In the genomic region with DNA sequence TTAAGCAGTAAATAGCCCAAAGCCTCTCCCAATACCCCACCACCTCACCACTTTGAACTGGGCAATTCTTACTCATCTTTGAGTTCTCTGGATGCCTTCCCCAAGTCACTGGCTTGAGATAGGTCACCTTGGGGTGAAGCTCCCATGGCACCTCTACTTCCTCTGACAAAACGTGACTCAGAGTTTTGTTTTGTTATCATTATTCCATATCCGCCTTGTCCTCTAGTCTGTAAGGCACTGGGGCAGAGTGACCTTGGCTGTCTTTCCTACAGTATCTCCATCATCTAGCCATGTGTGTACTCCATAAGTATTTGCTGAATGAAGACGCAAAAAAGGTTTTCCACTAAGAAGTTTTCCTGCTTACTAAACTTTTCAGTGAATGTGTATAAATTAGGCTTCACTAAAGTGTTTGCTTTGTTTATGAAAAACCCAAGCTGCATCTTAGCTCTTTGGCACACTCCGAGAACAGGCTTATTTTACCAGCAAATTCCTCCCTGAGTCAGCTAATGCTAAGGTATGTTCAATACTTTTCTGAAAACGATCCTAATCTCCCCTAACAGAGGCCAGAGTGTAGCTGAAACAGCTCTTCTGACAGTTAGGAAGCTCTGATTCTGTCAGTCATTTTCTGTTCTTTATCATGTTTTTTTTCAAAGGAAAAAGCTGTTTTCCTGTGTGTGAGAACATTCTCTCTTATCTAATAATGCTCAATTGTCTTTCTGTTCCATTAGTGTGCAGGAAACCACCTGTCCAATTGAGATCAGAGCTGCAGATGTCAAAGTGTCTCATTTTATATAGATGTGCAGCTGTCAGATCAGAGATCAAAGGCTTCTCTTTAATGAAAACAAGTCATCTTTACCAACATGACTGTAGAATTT, we compare ENCODE assay signal across 1 cellular context.
TF ChIP-seq lines count a peak whose summit lies in the region.

No MANE protein-coding gene starts in this region.

TF ChIP-seq in SK-N-SH, 30 proteins besides CTCF, POLR2A, EP300 and RAD21 (continued from another document):
- TF ChIP-seq, protein P1, sequence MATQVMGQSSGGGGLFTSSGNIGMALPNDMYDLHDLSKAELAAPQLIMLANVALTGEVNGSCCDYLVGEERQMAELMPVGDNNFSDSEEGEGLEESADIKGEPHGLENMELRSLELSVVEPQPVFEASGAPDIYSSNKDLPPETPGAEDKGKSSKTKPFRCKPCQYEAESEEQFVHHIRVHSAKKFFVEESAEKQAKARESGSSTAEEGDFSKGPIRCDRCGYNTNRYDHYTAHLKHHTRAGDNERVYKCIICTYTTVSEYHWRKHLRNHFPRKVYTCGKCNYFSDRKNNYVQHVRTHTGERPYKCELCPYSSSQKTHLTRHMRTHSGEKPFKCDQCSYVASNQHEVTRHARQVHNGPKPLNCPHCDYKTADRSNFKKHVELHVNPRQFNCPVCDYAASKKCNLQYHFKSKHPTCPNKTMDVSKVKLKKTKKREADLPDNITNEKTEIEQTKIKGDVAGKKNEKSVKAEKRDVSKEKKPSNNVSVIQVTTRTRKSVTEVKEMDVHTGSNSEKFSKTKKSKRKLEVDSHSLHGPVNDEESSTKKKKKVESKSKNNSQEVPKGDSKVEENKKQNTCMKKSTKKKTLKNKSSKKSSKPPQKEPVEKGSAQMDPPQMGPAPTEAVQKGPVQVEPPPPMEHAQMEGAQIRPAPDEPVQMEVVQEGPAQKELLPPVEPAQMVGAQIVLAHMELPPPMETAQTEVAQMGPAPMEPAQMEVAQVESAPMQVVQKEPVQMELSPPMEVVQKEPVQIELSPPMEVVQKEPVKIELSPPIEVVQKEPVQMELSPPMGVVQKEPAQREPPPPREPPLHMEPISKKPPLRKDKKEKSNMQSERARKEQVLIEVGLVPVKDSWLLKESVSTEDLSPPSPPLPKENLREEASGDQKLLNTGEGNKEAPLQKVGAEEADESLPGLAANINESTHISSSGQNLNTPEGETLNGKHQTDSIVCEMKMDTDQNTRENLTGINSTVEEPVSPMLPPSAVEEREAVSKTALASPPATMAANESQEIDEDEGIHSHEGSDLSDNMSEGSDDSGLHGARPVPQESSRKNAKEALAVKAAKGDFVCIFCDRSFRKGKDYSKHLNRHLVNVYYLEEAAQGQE (IDR thresholded peaks at IDR 0.05; ENCODE audit: low read depth, low read length) = no peak
- TF ChIP-seq TCF12 (IDR thresholded peaks at IDR 0.05) (peak; percentile 67), EZH2phosphoT487 (IDR thresholded peaks at IDR 0.05; ENCODE audit: borderline replicate concordance, low read depth) (no peak), GATA2 (CRISPR knock-in tag; IDR thresholded peaks at IDR 0.05) (peak; percentile 78), TEAD4 (IDR thresholded peaks at IDR 0.05; ENCODE audit: borderline replicate concordance, insufficient read depth) (peak; percentile 29; the same call in 1 of the 2 replicates), MEF2A (IDR thresholded peaks at IDR 0.05; ENCODE audit: borderline replicate concordance, low read depth) (no peak)
